ENCODE assay signal across 21 cellular contexts in the genomic region with DNA sequence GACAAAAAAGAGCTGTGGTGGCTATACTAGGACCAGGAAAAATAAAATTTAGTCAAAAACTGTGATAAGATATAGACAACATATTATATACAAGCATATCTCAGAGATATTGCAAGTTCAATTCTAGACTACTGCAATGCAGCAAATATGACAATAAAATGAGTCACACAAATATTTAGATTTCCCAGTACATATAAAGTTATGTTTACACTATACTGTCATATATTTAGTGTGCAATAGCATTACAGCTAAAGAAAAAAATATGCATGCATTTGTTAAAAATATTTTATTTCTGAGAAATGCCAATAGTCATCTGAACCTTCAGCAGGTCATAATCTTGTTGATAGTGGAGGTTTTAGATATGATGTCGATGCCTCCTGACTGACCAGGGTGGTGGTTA.
A peak's percentile ranks its signal among the peaks of the same experiment; 100 is the strongest.
DNase-seq lines count a peak whose midpoint lies in the region; ATAC-seq, FAIRE-seq and TF ChIP-seq lines count a peak whose summit lies in the region.
"Had no signal": no experiment of that assay in that cellular context is flagged by ENCODE, and none has a peak within 500 bp of the region (broad histone marks: within the 10 kb centered on the region; RNA-seq: fewer than 3 reads in every experiment).

No MANE protein-coding gene starts in this region.

- CTCF ChIA-PET in A549 (lab: Yijun Ruan, JAX), result no interaction called here
- CTCF ChIA-PET in IMR-90 (lab: Yijun Ruan, JAX), result no interaction called here

- no peaks in the 10 kb centered on the region for H3K27me3 Mint-ChIP-seq in T-helper 17 cell
- H3K27me3 Mint-ChIP-seq: B cell; CD4-positive, CD25-positive, alpha-beta regulatory T cell had no signal

- H3K27me3 ChIP-seq in IMR-90 (ENCODE audit: control insufficient read depth, insufficient read depth, low read length), result no peaks in the 10 kb centered on the region
- H3K27me3 ChIP-seq: BLaER1 had no signal

- H3K4me1 ChIP-seq in A549, result peaks cover 20% of the 10 kb centered on the region
- no peaks in the 10 kb centered on the region for H3K4me1 ChIP-seq in IMR-90 (ENCODE audit: control insufficient read depth, insufficient read depth, low read length)
- H3K4me1 ChIP-seq: BLaER1, HAP-1 had no signal

- TF ChIP-seq POLR2A in A549 (IDR thresholded peaks at IDR 0.05; ENCODE audit: low read length), result no peak
- TF ChIP-seq POLR2A in IMR-90 (IDR thresholded peaks at IDR 0.05; ENCODE audit: low read depth, low read length), result no peak

- no peaks in the 10 kb centered on the region for H3K79me1 ChIP-seq in IMR-90 (ENCODE audit: low read depth in 1 of 2, low read length in 2 of 2)

- TF ChIP-seq EP300 in A549 (IDR thresholded peaks at IDR 0.05), result no peak

- H4K20me1 ChIP-seq in IMR-90 (ENCODE audit: insufficient read depth, low read length), result no peaks in the 10 kb centered on the region
- H4K20me1 ChIP-seq: BLaER1 had no signal

- dilution Hi-C loops in IMR-90 (cut with HindIII; ENCODE audit: low sequenced_read_pairs, unreplicated experiment), result no loop called here

- H4K5ac ChIP-seq in IMR-90 (ENCODE audit: low read depth, low read length), result no peak overlapping the region

- H3K36me3 Mint-ChIP-seq in T-helper 17 cell (ENCODE audit: low read depth), result peaks cover 8% of the 10 kb centered on the region

- no peaks in the 10 kb centered on the region for H3K36me3 ChIP-seq in IMR-90 (ENCODE audit: control insufficient read depth, insufficient read depth, low read length)
- H3K36me3 ChIP-seq: BLaER1, HAP-1 had no signal

- H3K27ac ChIP-seq in A549 (no peak overlapping the region), IMR-90 (ENCODE audit: insufficient read depth, low read length) (no peak overlapping the region)
- H3K27ac ChIP-seq: BLaER1, C4-2B had no signal

- H2BK15ac ChIP-seq in IMR-90 (ENCODE audit: low read depth, low read length), result no peak overlapping the region

- peaks cover 23% of the 10 kb centered on the region for H3K9me3 ChIP-seq in A549
- H3K9me3 ChIP-seq in IMR-90 (ENCODE audit: control insufficient read depth, insufficient read depth, low read length), result no peaks in the 10 kb centered on the region
- peaks cover 2% of the 10 kb centered on the region for H3K9me3 ChIP-seq in T-helper 17 cell (ENCODE audit: control insufficient read depth, low read length, poor library complexity, severe bottlenecking)
- H3K9me3 ChIP-seq: HAP-1 had no signal

- BruUV-seq in IMR-90 (replicated peaks; lab: Mats Ljungman, UMichigan), result no TSS peak

- no peak overlapping the region for H2AK5ac ChIP-seq in IMR-90 (ENCODE audit: low read depth, low read length)

- no peak overlapping the region for H3K4me3 Mint-ChIP-seq in T-helper 17 cell
- H3K4me3 Mint-ChIP-seq: B cell; CD4-positive, CD25-positive, alpha-beta regulatory T cell; CD8-positive, alpha-beta T cell had no signal

- no peak overlapping the region for H3K18ac ChIP-seq in IMR-90 (ENCODE audit: low read depth, low read length)

- H2AK9ac ChIP-seq in IMR-90 (replicated peaks; ENCODE audit: low read depth, low read length, poor library complexity), result no peak overlapping the region

- H3K56ac ChIP-seq in IMR-90 (ENCODE audit: extremely low read depth, insufficient read depth, low read length), result no peak overlapping the region

- peak; percentile 56 for FAIRE-seq in A549 (lab: Jason Lieb, UNC)
- FAIRE-seq: GM12891, GM18507, H54 had no signal

- no peak for DNase-seq in A549 (ENCODE audit: low read depth in 1 of 2, low spot score in 1 of 2)
- no peak for DNase-seq in IMR-90
- no peak for DNase-seq in left colon
- no peak for DNase-seq in T-helper 17 cell
- DNase-seq in DMS53 treated with DMSO at 0.1 percent for 48 hours (lab: John Stamatoyannopoulos, UW; ENCODE audit: unreplicated experiment), result no peak
- DNase-seq: Caco-2; CD4-positive, CD25-positive, alpha-beta regulatory T cell; CD8-positive, alpha-beta T cell; DMS153; DMS79; EL; GF-D8; GOT3 had no signal

- no peak overlapping the region for H4K8ac ChIP-seq in IMR-90 (ENCODE audit: low read depth in 2 of 2, low read length in 2 of 2)

- no peak overlapping the region for H2BK120ac ChIP-seq in IMR-90 (ENCODE audit: low read depth, low read length)

- 85% methylated on average over 1 of the region's 1 CpG for WGBS in A549 (ENCODE audit: missing lambda C conversion rate)
- no CpG with 5 or more reads among the region's 1 CpG for WGBS in IMR-90 (ENCODE audit: extremely low coverage in 2 of 2, insufficient read length in 1 of 2), 2 experiments

- no peak overlapping the region for H3K23ac ChIP-seq in IMR-90 (ENCODE audit: low read depth, low read length)

- no peak overlapping the region for H2AFZ ChIP-seq in IMR-90 (replicated peaks; ENCODE audit: low read length, poor library complexity)

- H4K91ac ChIP-seq in IMR-90 (ENCODE audit: insufficient read depth, low read depth, low read length), result no peak overlapping the region

- H3K14ac ChIP-seq in IMR-90 (replicated peaks; ENCODE audit: low read depth, low read length), result no peak overlapping the region

- intact Hi-C loops in IMR-90 (cut with micrococcal nuclease), result no loop called here
- intact Hi-C loops in left colon (cut with DNase I, micrococcal nuclease), result no loop called here

- H2BK20ac ChIP-seq in IMR-90 (ENCODE audit: low read depth, low read length), result no peak overlapping the region

- no peak overlapping the region for H2BK5ac ChIP-seq in IMR-90 (ENCODE audit: low read depth, low read length, poor library complexity, severe bottlenecking)

- H3K4me3 ChIP-seq in A549 (no peak overlapping the region), IMR-90 (ENCODE audit: insufficient read depth, low read depth, low read length) (no peak overlapping the region)
- H3K4me3 ChIP-seq: BLaER1, HAP-1 had no signal

- no peak for ATAC-seq in A549
- ATAC-seq in IMR-90 (ENCODE audit: low read depth), result peak; percentile 44
- ATAC-seq in left colon, result peak; percentile 46
- ATAC-seq in T-helper 17 cell, result no peak
- ATAC-seq in HG03095 (IDR thresholded peaks at IDR 0.05; ENCODE audit: unreplicated experiment), result no peak
- ATAC-seq: CD8-positive, alpha-beta T cell had no signal

- no peak overlapping the region for H3K4ac ChIP-seq in IMR-90 (ENCODE audit: low read depth, low read length)

- no peak overlapping the region for H3K27ac Mint-ChIP-seq in T-helper 17 cell
- H3K27ac Mint-ChIP-seq: B cell; CD8-positive, alpha-beta T cell had no signal

- no peak for TF ChIP-seq CTCF in A549 (IDR thresholded peaks at IDR 0.05)
- TF ChIP-seq CTCF in IMR-90 (conservative IDR thresholded peaks at IDR 0.05; ENCODE audit: low read depth, low read length), result no peak

- POLR2A ChIA-PET in A549 (lab: Yijun Ruan, JAX), result no interaction called here
- POLR2A ChIA-PET in IMR-90 (lab: Charles Lee; ENCODE audit: unreplicated experiment), result no interaction called here

- H3K4me1 Mint-ChIP-seq in T-helper 17 cell, result peaks cover 2% of the 10 kb centered on the region
- H3K4me1 Mint-ChIP-seq: B cell; CD4-positive, CD25-positive, alpha-beta regulatory T cell had no signal

- in situ Hi-C loops in IMR-90 (cut with MboI; ENCODE audit: low sequenced_read_pairs), result no loop called here

- H3K4me2 ChIP-seq in A549 (no peak overlapping the region), IMR-90 (ENCODE audit: low read depth, low read length) (no peak overlapping the region)
- H3K4me2 ChIP-seq: BLaER1 had no signal

- no peak for TF ChIP-seq RAD21 in A549 (conservative IDR thresholded peaks at IDR 0.05 in 1 of 2, IDR thresholded peaks at IDR 0.05 in 1 of 2)
- TF ChIP-seq RAD21 in IMR-90 (IDR thresholded peaks at IDR 0.05; ENCODE audit: low read length), result no peak

- no peak overlapping the region for H3K9ac ChIP-seq in IMR-90 (ENCODE audit: low read depth, low read length)
- H3K9ac ChIP-seq: BLaER1 had no signal

- no peaks in the 10 kb centered on the region for H3K9me1 ChIP-seq in IMR-90 (ENCODE audit: insufficient read depth, low read length)

TF ChIP-seq in A549, 52 proteins besides CTCF, POLR2A, EP300 and RAD21 (continues in another document):
- TF ChIP-seq RFX5 (IDR thresholded peaks at IDR 0.05), result no peak
- no peak for TF ChIP-seq MAFK (IDR thresholded peaks at IDR 0.05; ENCODE audit: partially characterized antibody)
- TF ChIP-seq BCL3 (IDR thresholded peaks at IDR 0.05), result no peak
- TF ChIP-seq CHD4 (IDR thresholded peaks at IDR 0.05; ENCODE audit: borderline replicate concordance), result no peak
- no peak for TF ChIP-seq RCOR1 (IDR thresholded peaks at IDR 0.05; ENCODE audit: low read depth, low read length)
- no peak for TF ChIP-seq TFCP2L1 (CRISPR knock-in tag; IDR thresholded peaks at IDR 0.05)

TF ChIP-seq in IMR-90, 13 proteins besides CTCF, POLR2A, EP300 and RAD21:
- TF ChIP-seq MAZ (IDR thresholded peaks at IDR 0.05; ENCODE audit: borderline replicate concordance, low read depth, low read length) (no peak), BHLHE40 (IDR thresholded peaks at IDR 0.05; ENCODE audit: low read depth, low read length) (no peak), SMC3 (IDR thresholded peaks at IDR 0.05; ENCODE audit: low read depth, low read length) (no peak), MAFK (IDR thresholded peaks at IDR 0.05; ENCODE audit: low read depth, low read length) (no peak), MXI1 (IDR thresholded peaks at IDR 0.05; ENCODE audit: borderline replicate concordance, low read depth, low read length) (no peak)
- TF ChIP-seq, protein P1, sequence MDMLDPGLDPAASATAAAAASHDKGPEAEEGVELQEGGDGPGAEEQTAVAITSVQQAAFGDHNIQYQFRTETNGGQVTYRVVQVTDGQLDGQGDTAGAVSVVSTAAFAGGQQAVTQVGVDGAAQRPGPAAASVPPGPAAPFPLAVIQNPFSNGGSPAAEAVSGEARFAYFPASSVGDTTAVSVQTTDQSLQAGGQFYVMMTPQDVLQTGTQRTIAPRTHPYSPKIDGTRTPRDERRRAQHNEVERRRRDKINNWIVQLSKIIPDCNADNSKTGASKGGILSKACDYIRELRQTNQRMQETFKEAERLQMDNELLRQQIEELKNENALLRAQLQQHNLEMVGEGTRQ (IDR thresholded peaks at IDR 0.05; ENCODE audit: low read depth, low read length), result no peak

Comparison
In these comparisons a context has a peak if more than half of its experiments do, and no peak if none do; other contexts are left out.
1. ATAC-seq: peak in IMR-90 (single experiment) and left colon (single experiment); none in A549 (0 of 2), T-helper 17 cell (single experiment) and HG03095 (single experiment).